Comparison of ENCODE assay signal across 8 cellular contexts in the genomic region with DNA sequence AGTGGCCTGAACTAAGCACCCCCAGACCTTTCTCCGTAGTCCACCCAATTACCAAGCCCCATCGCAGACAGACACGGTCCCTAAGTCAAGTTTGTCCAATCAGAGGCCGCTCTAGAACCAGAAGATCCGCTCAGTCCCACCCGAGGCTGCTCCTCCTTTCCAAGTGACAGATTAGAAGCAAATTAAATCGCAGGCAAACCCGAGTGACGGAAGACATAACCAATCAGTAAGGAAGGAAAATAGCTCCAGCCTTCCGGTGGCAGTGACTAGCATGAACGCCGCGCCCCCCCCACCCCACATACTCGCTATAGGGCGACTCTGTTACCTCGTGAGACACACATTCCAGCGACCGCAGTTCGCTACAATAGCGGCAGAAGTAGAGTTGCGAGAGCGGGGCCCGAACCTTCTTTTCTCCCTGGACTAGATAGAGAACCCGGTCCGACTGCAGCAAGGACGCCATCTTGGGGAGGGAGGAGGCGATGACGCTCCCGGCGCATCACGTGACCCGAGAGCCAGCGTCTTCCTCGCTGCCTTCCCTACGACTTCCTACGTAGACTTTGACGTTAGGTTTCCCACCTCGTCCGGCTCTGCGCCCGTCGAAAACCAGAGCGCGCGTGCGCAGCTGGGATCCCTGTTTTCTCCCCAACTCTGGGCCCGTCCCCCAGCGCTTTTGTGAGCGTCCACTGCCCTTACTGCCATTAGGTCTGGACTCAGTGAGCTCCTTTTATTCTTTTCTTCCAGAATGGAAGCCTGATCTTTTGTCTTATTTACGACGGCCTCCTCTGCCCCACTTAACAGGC.
DNase-seq lines count a peak whose midpoint lies in the region; FAIRE-seq and TF ChIP-seq lines count a peak whose summit lies in the region.

DCTN4 (minus strand) TSS at position 484 of the 800 bp plus-strand sequence; CDS start at position 460, 24 bp downstream.

- H3K4me1 Mint-ChIP-seq in nephron progenitor cell: peaks cover 15% of the 10 kb centered on the region
- peaks cover 33% of the 10 kb centered on the region for H3K4me1 Mint-ChIP-seq in stimulated activated naive CD8-positive, alpha-beta T cell treated with anti-CD3 and anti-CD28 coated beads, Interleukin-15, Interleukin-2, amounts not matched to agents 100 ng/mL and 50 ng/mL, for 24 hours (ENCODE audit: low read depth)

- peak; percentile 98 for FAIRE-seq in G401.6 (lab: Jason Lieb, UNC)

- peaks cover 41% of the 10 kb centered on the region for H3K36me3 Mint-ChIP-seq in nephron progenitor cell (ENCODE audit: low read depth)
- peaks cover 29% of the 10 kb centered on the region for H3K36me3 Mint-ChIP-seq in stimulated activated naive CD8-positive, alpha-beta T cell treated with anti-CD3 and anti-CD28 coated beads, Interleukin-15, Interleukin-2, amounts not matched to agents 100 ng/mL and 50 ng/mL, for 24 hours (ENCODE audit: low read depth)

- peaks cover 8% of the 10 kb centered on the region for H3K27me3 Mint-ChIP-seq in nephron progenitor cell (ENCODE audit: low read depth, poor library complexity)
- no peaks in the 10 kb centered on the region for H3K27me3 Mint-ChIP-seq in stimulated activated naive CD8-positive, alpha-beta T cell treated with anti-CD3 and anti-CD28 coated beads, Interleukin-15, Interleukin-2, amounts not matched to agents 100 ng/mL and 50 ng/mL, for 24 hours

- no peaks in the 10 kb centered on the region for H4K20me1 ChIP-seq in MM.1S (ENCODE audit: insufficient read depth, low read length)

- H3F3A ChIP-seq in MM.1S (ENCODE audit: insufficient read depth, low read length): peaks cover 6% of the 10 kb centered on the region; the same call in 1 of the 2 replicates

- no peaks in the 10 kb centered on the region for H3K9me3 ChIP-seq in MM.1S (replicated peaks; ENCODE audit: insufficient read depth, low read length)

- no peaks in the 10 kb centered on the region for H3K27me3 ChIP-seq in MM.1S (replicated peaks; ENCODE audit: insufficient read depth, low read length)

- H3K4me2 ChIP-seq in MM.1S (ENCODE audit: low read depth, low read length): peak within 1 kb of the TSS; percentile 82

- TF ChIP-seq CTCF in MM.1S (IDR thresholded peaks at IDR 0.05; ENCODE audit: low read length) (no peak), nephron progenitor cell (IDR thresholded peaks at IDR 0.05) (no peak)

- peaks cover 44% of the 10 kb centered on the region for H3K79me2 ChIP-seq in MM.1S (ENCODE audit: low read length)

- peak; percentile 100 for DNase-seq in HCEC 1CT
- peak; percentile 99 for DNase-seq in MM.1S
- peak; percentile 97 for DNase-seq in SHP77 treated with DMSO at 0.1 percent for 48 hours (lab: John Stamatoyannopoulos, UW)
- peak; percentile 97 for DNase-seq in activated effector memory CD4-positive, alpha-beta T cell treated with anti-CD3 and anti-CD28 coated beads, Interleukin-2, amount 50 U/mL, for 16 hours
- peak; percentile 97 for DNase-seq in fibroblast of the conjunctiva (ENCODE audit: low read depth)
- peak; percentile 93 for DNase-seq in nephron progenitor cell

- H3K36me3 ChIP-seq in MM.1S (replicated peaks; ENCODE audit: insufficient read depth, low read length): 0 out of 2 replicates have a peak, but pooled peaks cover 15% of the 10 kb centered on the region

- H3K9me2 ChIP-seq in MM.1S (replicated peaks; ENCODE audit: insufficient read depth, low read length): no peaks in the 10 kb centered on the region

- peak within 1 kb of the TSS; percentile 70 for H3K4me3 ChIP-seq in MM.1S (ENCODE audit: low read length)

- H3K9ac ChIP-seq in MM.1S (ENCODE audit: low read length): peak within 1 kb of the TSS; percentile 90

- peak within 1 kb of the TSS; percentile 97 for H2AFZ ChIP-seq in MM.1S (ENCODE audit: low read length)

- H3K27ac ChIP-seq in MM.1S (ENCODE audit: low read length): peak within 1 kb of the TSS; percentile 95

- H3K9me3 Mint-ChIP-seq in nephron progenitor cell: peaks cover 16% of the 10 kb centered on the region
- H3K9me3 Mint-ChIP-seq in stimulated activated naive CD8-positive, alpha-beta T cell treated with anti-CD3 and anti-CD28 coated beads, Interleukin-15, Interleukin-2, amounts not matched to agents 100 ng/mL and 50 ng/mL, for 24 hours: no peaks in the 10 kb centered on the region

- H3K27ac Mint-ChIP-seq in nephron progenitor cell: no peak within 1 kb of the TSS
- peak within 1 kb of the TSS; percentile 27 for H3K27ac Mint-ChIP-seq in stimulated activated naive CD8-positive, alpha-beta T cell treated with anti-CD3 and anti-CD28 coated beads, Interleukin-15, Interleukin-2, amounts not matched to agents 100 ng/mL and 50 ng/mL, for 24 hours

- H3K4me3 Mint-ChIP-seq in nephron progenitor cell: no peak within 1 kb of the TSS
- no peak within 1 kb of the TSS for H3K4me3 Mint-ChIP-seq in stimulated activated naive CD8-positive, alpha-beta T cell treated with anti-CD3 and anti-CD28 coated beads, Interleukin-15, Interleukin-2, amounts not matched to agents 100 ng/mL and 50 ng/mL, for 24 hours

- peaks cover 11% of the 10 kb centered on the region for H3K4me1 ChIP-seq in MM.1S (ENCODE audit: low read length)

Comparison
In these comparisons a context has a peak if more than half of its experiments do, and no peak if none do; other contexts are left out.
1. Peak in every context shown above with its lines: DNase-seq, H3K4me3 ChIP-seq and H3K27ac ChIP-seq.